ENCODE assay signal across 8 cellular contexts in the genomic region with DNA sequence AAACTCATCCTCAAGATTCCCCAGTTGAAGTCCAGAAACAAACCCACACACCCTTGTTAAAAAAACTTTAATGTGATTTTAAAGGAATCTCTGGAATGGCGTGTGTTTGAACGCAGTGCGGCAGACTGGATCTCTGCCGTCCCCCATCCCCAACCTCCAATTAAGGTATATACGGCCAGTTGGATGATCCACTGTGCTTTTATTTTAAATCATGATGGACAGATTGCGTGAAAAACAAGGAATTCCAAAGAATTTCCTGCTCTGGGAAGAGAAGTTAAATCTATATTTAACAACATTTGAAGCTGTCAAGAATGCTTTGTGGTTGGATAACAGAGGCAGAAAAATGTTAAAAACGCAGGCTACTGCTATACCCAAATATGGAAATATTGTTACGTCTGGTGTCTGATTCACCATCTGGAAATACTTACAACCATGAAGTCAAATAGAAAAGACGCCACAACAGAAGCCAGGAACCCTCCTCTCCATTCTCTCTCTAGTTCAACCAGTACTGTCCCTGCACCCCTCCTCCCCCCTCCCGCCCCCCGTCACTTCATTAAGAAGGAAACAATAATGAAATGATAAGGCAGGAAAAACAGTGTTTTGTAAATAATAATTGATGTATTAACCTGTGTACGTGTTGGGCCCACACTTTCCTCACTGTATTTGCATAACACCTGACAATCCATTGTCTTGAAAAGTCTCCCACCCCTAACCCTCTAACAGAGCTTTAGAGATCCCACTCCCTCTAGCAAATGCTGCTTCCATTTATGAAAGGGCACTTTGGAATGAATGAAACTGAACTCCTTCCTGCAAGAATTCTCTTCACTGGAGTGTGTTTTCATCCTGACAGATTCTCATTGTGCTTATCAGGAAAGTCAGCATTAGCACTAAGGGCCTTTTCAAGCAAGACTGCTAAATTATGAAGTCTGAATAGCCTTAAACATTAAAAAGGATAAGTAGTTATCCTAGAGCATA. TPM values are rescaled to one million over a fixed set of nuclear protein-coding genes. Genes with fewer than 3 reads are reported as not detected.
A peak's percentile ranks its signal among the peaks of the same experiment; 100 is the strongest.
DNase-seq lines count a peak whose midpoint lies in the region; FAIRE-seq and TF ChIP-seq lines count a peak whose summit lies in the region.

No MANE protein-coding gene starts in this region.

- FAIRE-seq in kidney (lab: Jason Lieb, UNC) (no peak), H54 (lab: Jason Lieb, UNC) (no peak)

- peaks cover 6 to 17% of the 10 kb centered on the region in 2 experiments for H3K36me3 ChIP-seq in HEK293 (ENCODE audit: control insufficient read depth in 2 of 2, insufficient read depth in 1 of 2, low read length in 2 of 2)
- H3K36me3 ChIP-seq in kidney (ENCODE audit: control insufficient read depth in 1 of 2, insufficient read depth in 2 of 2, low read length in 2 of 2), result peaks cover 4 to 17% of the 10 kb centered on the region in 2 donors
- peaks cover 14% of the 10 kb centered on the region for H3K36me3 ChIP-seq in suprapubic skin

- peaks cover 7% of the 10 kb centered on the region for H3K27me3 ChIP-seq in suprapubic skin

- DNase-seq in astrocyte of the hippocampus (ENCODE audit: low read depth, low spot score) (peak; percentile 94), kidney (peak; percentile 33), suprapubic skin (ENCODE audit: low spot score in 2 of 2) (no peak), activated T-cell treated with anti-CD3 and anti-CD28 coated beads for 4 hours (no peak), NCI-H2196 (lab: John Stamatoyannopoulos, UW; ENCODE audit: unreplicated experiment) (no peak), H54 (ENCODE audit: insufficient read length, low spot score) (no peak)
- DNase-seq in stimulated activated CD4-positive, alpha-beta T cell treated with anti-CD3 and anti-CD28 coated beads, Interleukin-4, amount 100 ng/mL, for 4 hours, result no peak

- CTCF ChIA-PET in HEK293 (lab: Yijun Ruan, JAX), result interaction anchor here (0.6 to 0.9 kb wide), 5 partner anchors 54 to 147 kb away, joined by 3 to 5 read pairs (median 4); a partner anchor contains a TSS

- H3K9ac ChIP-seq in kidney (ENCODE audit: low read length in 2 of 2), result peak overlapping the region in 1 of 2 donors; percentile 91

- intact Hi-C loops in kidney (cut with DNase I), result no loop called here

- TF ChIP-seq CTCF in HEK293 (tag by site-specific recombination; IDR thresholded peaks at IDR 0.05), result no peak
- TF ChIP-seq CTCF in kidney (IDR thresholded peaks at IDR 0.05; ENCODE audit: borderline replicate concordance, extremely low read depth, insufficient read depth), result no peak
- no peak for TF ChIP-seq CTCF in suprapubic skin (IDR thresholded peaks at IDR 0.05)

- H3K27ac ChIP-seq in HEK293 (ENCODE audit: extremely low read depth, low read depth, low read length), result no peak overlapping the region; the same call in 1 of the 2 replicates
- H3K27ac ChIP-seq in kidney (ENCODE audit: low read depth in 2 of 2, low read length in 2 of 2), result peak overlapping the region; percentile 89 to 94
- H3K27ac ChIP-seq in suprapubic skin, result peak overlapping the region; percentile 96

- H3K9me3 ChIP-seq in HEK293 (ENCODE audit: control insufficient read depth, insufficient read depth, low read depth, low read length) (no peaks in the 10 kb centered on the region), kidney (ENCODE audit: control insufficient read depth in 1 of 2, low read length in 2 of 2) (no peaks in the 10 kb centered on the region), suprapubic skin (no peaks in the 10 kb centered on the region)

- POLR2A ChIA-PET in HEK293 (lab: Yijun Ruan, JAX), result interaction anchor here (1.1 to 1.3 kb wide), 2 partner anchors 10 to 29 kb away, joined by 3 read pairs; no protein-coding TSS in a partner anchor

- no peak for TF ChIP-seq POLR2A in suprapubic skin (IDR thresholded peaks at IDR 0.05)
- TF ChIP-seq POLR2A in H54 (IDR thresholded peaks at IDR 0.05; ENCODE audit: low read depth, low read length), result no peak

- whole genome bisulfite sequencing in suprapubic skin, result 51% methylated on average over 12 of the region's 12 CpGs

- H3K4me1 ChIP-seq in HEK293 (ENCODE audit: control insufficient read depth, insufficient read depth, low read length) (peaks cover 10% of the 10 kb centered on the region), kidney (ENCODE audit: control insufficient read depth in 1 of 2, insufficient read depth in 1 of 2, low read depth in 1 of 2, low read length in 2 of 2) (peaks cover 0 to 17% of the 10 kb centered on the region in 2 donors), suprapubic skin (peaks cover 50% of the 10 kb centered on the region)

- no peak for TF ChIP-seq EP300 in suprapubic skin (IDR thresholded peaks at IDR 0.05)

- H3K4me3 ChIP-seq in HEK293 (ENCODE audit: low read depth, low read length), result peak overlapping the region; percentile 83
- H3K4me3 ChIP-seq in kidney (ENCODE audit: low read length in 2 of 2), result peak overlapping the region; percentile 80 to 81
- H3K4me3 ChIP-seq in suprapubic skin, result peak overlapping the region; percentile 84

TF ChIP-seq in HEK293, 187 proteins besides CTCF, POLR2A, EP300 and RAD21:
- TF ChIP-seq ZNF366 (tag by site-specific recombination; conservative IDR thresholded peaks at IDR 0.05), result peak; percentile 40
- TF ChIP-seq, protein P1, sequence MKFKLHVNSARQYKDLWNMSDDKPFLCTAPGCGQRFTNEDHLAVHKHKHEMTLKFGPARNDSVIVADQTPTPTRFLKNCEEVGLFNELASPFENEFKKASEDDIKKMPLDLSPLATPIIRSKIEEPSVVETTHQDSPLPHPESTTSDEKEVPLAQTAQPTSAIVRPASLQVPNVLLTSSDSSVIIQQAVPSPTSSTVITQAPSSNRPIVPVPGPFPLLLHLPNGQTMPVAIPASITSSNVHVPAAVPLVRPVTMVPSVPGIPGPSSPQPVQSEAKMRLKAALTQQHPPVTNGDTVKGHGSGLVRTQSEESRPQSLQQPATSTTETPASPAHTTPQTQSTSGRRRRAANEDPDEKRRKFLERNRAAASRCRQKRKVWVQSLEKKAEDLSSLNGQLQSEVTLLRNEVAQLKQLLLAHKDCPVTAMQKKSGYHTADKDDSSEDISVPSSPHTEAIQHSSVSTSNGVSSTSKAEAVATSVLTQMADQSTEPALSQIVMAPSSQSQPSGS (tag by site-specific recombination; IDR thresholded peaks at IDR 0.05; ENCODE audit: low read depth), result no peak

RNA-seq across cellular contexts. Expression of a gene that starts 2.0 kb away (rescaled TPM):
- total RNA-seq in kidney (61.3 TPM), suprapubic skin (100 to 1,000 TPM in 2 of 4 donors, 10 to 100 TPM in 2; 88.0 to 236 (median 105) TPM)
- polyA plus RNA-seq in kidney (ENCODE audit: insufficient read depth, low read depth, low replicate concordance), result 79.1 TPM

Comparison
In these comparisons a context has a peak if more than half of its experiments do, and no peak if none do; other contexts are left out.
1. DNase-seq: peak in astrocyte of the hippocampus (single experiment) and kidney (single experiment); none in suprapubic skin (0 of 2), stimulated activated CD4-positive, alpha-beta T cell treated with anti-CD3 and anti-CD28 coated beads, Interleukin-4, amount 100 ng/mL, for 4 hours (0 of 2), activated T-cell treated with anti-CD3 and anti-CD28 coated beads for 4 hours (single experiment), NCI-H2196 (single experiment) and H54 (single experiment).
2. Peak in every context shown above with its lines, with median percentiles within 50 percentile points of each other: H3K4me3 ChIP-seq.